ENCODE assay signal across 29 cellular contexts in the genomic region with DNA sequence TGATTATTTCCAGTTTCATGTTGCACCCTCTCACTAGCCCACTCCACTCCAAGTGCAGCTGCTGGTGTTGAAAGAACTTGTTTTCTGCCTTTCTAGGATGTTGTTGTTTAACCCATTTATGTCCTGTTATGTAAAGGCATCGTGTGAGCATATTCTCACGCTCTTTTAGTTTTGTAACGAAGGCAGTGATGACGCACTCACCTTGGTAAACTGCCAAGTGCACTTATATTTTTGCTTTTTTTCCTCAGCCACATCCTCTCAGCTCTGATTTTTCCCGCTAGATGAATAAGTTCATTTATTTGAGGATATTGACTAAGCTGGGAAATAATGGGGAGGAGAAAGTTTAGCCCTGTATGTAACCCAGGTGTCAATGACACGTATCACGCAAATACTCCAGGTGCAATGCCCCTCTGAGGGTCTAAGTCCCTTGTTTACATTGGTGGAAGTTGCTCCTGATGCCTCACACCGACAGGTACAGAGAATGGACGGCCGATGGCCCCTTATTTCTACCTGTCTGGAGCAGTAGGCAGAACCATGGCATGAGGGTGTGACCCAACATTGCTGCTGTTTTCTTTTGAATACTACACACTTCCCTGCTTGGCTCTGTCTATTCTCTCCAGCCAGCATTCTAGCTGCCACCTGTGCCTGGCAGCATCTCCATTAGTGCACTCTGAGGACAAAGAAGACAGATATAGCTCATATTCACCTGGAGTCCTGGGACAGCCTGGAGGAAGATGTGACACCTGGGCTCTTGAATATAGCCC.
DNase-seq lines count a peak whose midpoint lies in the region; ATAC-seq, FAIRE-seq and TF ChIP-seq lines count a peak whose summit lies in the region.
"Had no signal": no experiment of that assay in that cellular context is flagged by ENCODE, and none has a peak within 500 bp of the region (broad histone marks: within the 10 kb centered on the region; RNA-seq: fewer than 3 reads in every experiment).

No MANE protein-coding gene starts in this region.

- no peak overlapping the region for H4K91ac ChIP-seq in IMR-90 (ENCODE audit: insufficient read depth, low read depth, low read length)

- H3K4me3 ChIP-seq in IMR-90 (ENCODE audit: insufficient read depth, low read depth, low read length) (no peak overlapping the region), cardiac fibroblast (replicated peaks in 1 of 2; ENCODE audit: low read depth in 2 of 2, low read length in 2 of 2) (no peak overlapping the region)
- H3K4me3 ChIP-seq: BLaER1 treated with 17β-estradiol and CSF1 and Interleukin-3, amounts not matched to agents 10 nM and 100 nM; heart left ventricle; lower lobe of right lung; right lobe of liver; testis; uterus had no signal

- H3K14ac ChIP-seq in IMR-90 (replicated peaks; ENCODE audit: low read depth, low read length) = no peak overlapping the region

- no TSS peak for BruUV-seq in IMR-90 (replicated peaks; lab: Mats Ljungman, UMichigan)

- dilution Hi-C loops in IMR-90 (cut with HindIII; ENCODE audit: low sequenced_read_pairs, unreplicated experiment) = no loop called here

- H3K9me1 ChIP-seq in IMR-90 (ENCODE audit: insufficient read depth, low read length) = no peaks in the 10 kb centered on the region

- peaks cover 12% of the 10 kb centered on the region for H3K9me3 ChIP-seq in IMR-90 (ENCODE audit: control insufficient read depth, insufficient read depth, low read length)
- H3K9me3 ChIP-seq: BLaER1 treated with 17β-estradiol and CSF1 and Interleukin-3, amounts not matched to agents 10 nM and 100 nM; heart left ventricle; lower lobe of right lung; right lobe of liver; testis; uterus had no signal

- H3K56ac ChIP-seq in IMR-90 (ENCODE audit: extremely low read depth, insufficient read depth, low read length) = no peak overlapping the region

- TF ChIP-seq RAD21 in IMR-90 (IDR thresholded peaks at IDR 0.05; ENCODE audit: low read length) = no peak

- H3K9ac ChIP-seq in IMR-90 (ENCODE audit: low read depth, low read length) = no peak overlapping the region
- H3K9ac ChIP-seq: BLaER1 treated with 17β-estradiol and CSF1 and Interleukin-3, amounts not matched to agents 10 nM and 100 nM had no signal

- H4K5ac ChIP-seq in IMR-90 (ENCODE audit: low read depth, low read length) = no peak overlapping the region

- TF ChIP-seq POLR2A in IMR-90 (IDR thresholded peaks at IDR 0.05; ENCODE audit: low read depth, low read length) = no peak

- H3K4me2 ChIP-seq in IMR-90 (ENCODE audit: low read depth, low read length) = no peak overlapping the region
- H3K4me2 ChIP-seq: BLaER1 treated with 17β-estradiol and CSF1 and Interleukin-3, amounts not matched to agents 10 nM and 100 nM had no signal

- intact Hi-C loops in IMR-90 (cut with micrococcal nuclease) = no loop called here

- H3K4ac ChIP-seq in IMR-90 (ENCODE audit: low read depth, low read length) = no peak overlapping the region

- no peak overlapping the region for H2BK20ac ChIP-seq in IMR-90 (ENCODE audit: low read depth, low read length)

- no peak overlapping the region for H3K27ac ChIP-seq in IMR-90 (ENCODE audit: insufficient read depth, low read length)
- H3K27ac ChIP-seq: BLaER1 treated with 17β-estradiol and CSF1 and Interleukin-3, amounts not matched to agents 10 nM and 100 nM; heart left ventricle; lower lobe of right lung; right lobe of liver; testis; uterus had no signal

- H4K8ac ChIP-seq in IMR-90 (ENCODE audit: low read depth in 2 of 2, low read length in 2 of 2) = no peak overlapping the region

- no peaks in the 10 kb centered on the region for H3K36me3 ChIP-seq in IMR-90 (ENCODE audit: control insufficient read depth, insufficient read depth, low read length)
- H3K36me3 ChIP-seq: BLaER1 treated with 17β-estradiol and CSF1 and Interleukin-3, amounts not matched to agents 10 nM and 100 nM; heart left ventricle; lower lobe of right lung; right lobe of liver; uterus had no signal

- H2AK9ac ChIP-seq in IMR-90 (replicated peaks; ENCODE audit: low read depth, low read length, poor library complexity) = no peak overlapping the region

- H2BK5ac ChIP-seq in IMR-90 (ENCODE audit: low read depth, low read length, poor library complexity, severe bottlenecking) = no peak overlapping the region

- H4K20me1 ChIP-seq in IMR-90 (ENCODE audit: insufficient read depth, low read length) = no peaks in the 10 kb centered on the region
- H4K20me1 ChIP-seq: BLaER1 treated with 17β-estradiol and CSF1 and Interleukin-3, amounts not matched to agents 10 nM and 100 nM had no signal

- no peak overlapping the region for H2AK5ac ChIP-seq in IMR-90 (ENCODE audit: low read depth, low read length)

- TF ChIP-seq CTCF in IMR-90 (conservative IDR thresholded peaks at IDR 0.05; ENCODE audit: low read depth, low read length) (no peak), cardiac fibroblast (IDR thresholded peaks at IDR 0.05; ENCODE audit: low read depth, low read length) (no peak)

- no peaks in the 10 kb centered on the region for H3K27me3 ChIP-seq in IMR-90 (ENCODE audit: control insufficient read depth, insufficient read depth, low read length)
- H3K27me3 ChIP-seq: BLaER1 treated with 17β-estradiol and CSF1 and Interleukin-3, amounts not matched to agents 10 nM and 100 nM; heart left ventricle; right lobe of liver; testis; uterus had no signal

- CTCF ChIA-PET in IMR-90 (lab: Yijun Ruan, JAX) = no interaction called here

- no peak for ATAC-seq in IMR-90 (ENCODE audit: low read depth)
- no peak for ATAC-seq in HG03571 (IDR thresholded peaks at IDR 0.05; ENCODE audit: unreplicated experiment)
- ATAC-seq: activated naive CD4-positive, alpha-beta T cell treated with anti-CD3 and anti-CD28 coated beads, Interleukin-2, amount 50 U/mL, for 72 hours; activated T-helper 17 cell treated with anti-CD3 and anti-CD28 coated beads, Interleukin-2, amount 50 U/mL, for 72 hours; heart left ventricle; lower lobe of right lung; right lobe of liver had no signal

- H3K18ac ChIP-seq in IMR-90 (ENCODE audit: low read depth, low read length) = no peak overlapping the region

- no peak overlapping the region for H2BK120ac ChIP-seq in IMR-90 (ENCODE audit: low read depth, low read length)

- 39% methylated on average over 2 of the region's 10 CpGs; no CpG with 5 or more reads in 1 of the 2 experiments for WGBS in IMR-90 (ENCODE audit: extremely low coverage in 2 of 2, insufficient read length in 1 of 2), 2 experiments

- POLR2A ChIA-PET in IMR-90 (lab: Charles Lee; ENCODE audit: unreplicated experiment) = no interaction called here

- H2AFZ ChIP-seq in IMR-90 (replicated peaks; ENCODE audit: low read length, poor library complexity) = no peak overlapping the region

- in situ Hi-C loops in IMR-90 (cut with MboI; ENCODE audit: low sequenced_read_pairs) = no loop called here

- no peak overlapping the region for H2BK15ac ChIP-seq in IMR-90 (ENCODE audit: low read depth, low read length)

- no peak for FAIRE-seq in urothelium cell line (lab: Jason Lieb, UNC)
- FAIRE-seq: G401.6 had no signal

- no peaks in the 10 kb centered on the region for H3K79me1 ChIP-seq in IMR-90 (ENCODE audit: low read depth in 1 of 2, low read length in 2 of 2)

- DNase-seq in SHP77 treated with DMSO at 0.1 percent for 48 hours (lab: John Stamatoyannopoulos, UW) = peak; percentile 13
- DNase-seq in SHP77 (lab: John Stamatoyannopoulos, UW) = no peak
- peak; percentile 9 for DNase-seq in IMR-90
- peak; percentile 1 to 56 for DNase-seq in cardiac fibroblast (ENCODE audit: low read depth in 2 of 2)
- DNase-seq in urothelium cell line (ENCODE audit: low spot score) = peak; percentile 17
- DNase-seq in NCI-H2196 (lab: John Stamatoyannopoulos, UW; ENCODE audit: unreplicated experiment) = no peak
- no peak for DNase-seq in NCI-H69 (lab: John Stamatoyannopoulos, UW)
- DNase-seq: activated CD8-positive, alpha-beta memory T cell treated with anti-CD3 and anti-CD28 coated beads, Interleukin-2, amount 50 U/mL, for 48 hours; aorta; central memory CD4-positive, alpha-beta T cell; heart left ventricle; KG1; kidney glomerular epithelial cell; lower lobe of right lung; MV-4-11; NCI-H1694; NCI-H446; posterior cingulate gyrus; right lobe of liver; stimulated activated CD4-positive, alpha-beta T cell treated with anti-CD3 and anti-CD28 coated beads, Interleukin-4, amount 100 ng/mL, for 4 hours; stimulated activated naive CD4-positive, alpha-beta T cell; T-helper 9 cell; testis; uterus had no signal

- no peak overlapping the region for H3K23ac ChIP-seq in IMR-90 (ENCODE audit: low read depth, low read length)

- no peaks in the 10 kb centered on the region for H3K4me1 ChIP-seq in IMR-90 (ENCODE audit: control insufficient read depth, insufficient read depth, low read length)
- H3K4me1 ChIP-seq: right lobe of liver, testis, uterus had no signal

TF ChIP-seq in IMR-90, 13 proteins besides CTCF, POLR2A, EP300 and RAD21:
- no peak for TF ChIP-seq CEBPB (IDR thresholded peaks at IDR 0.05; ENCODE audit: low read depth, low read length)
- TF ChIP-seq CHD1 (IDR thresholded peaks at IDR 0.05; ENCODE audit: low read depth, low read length) = no peak
- TF ChIP-seq, protein P1, sequence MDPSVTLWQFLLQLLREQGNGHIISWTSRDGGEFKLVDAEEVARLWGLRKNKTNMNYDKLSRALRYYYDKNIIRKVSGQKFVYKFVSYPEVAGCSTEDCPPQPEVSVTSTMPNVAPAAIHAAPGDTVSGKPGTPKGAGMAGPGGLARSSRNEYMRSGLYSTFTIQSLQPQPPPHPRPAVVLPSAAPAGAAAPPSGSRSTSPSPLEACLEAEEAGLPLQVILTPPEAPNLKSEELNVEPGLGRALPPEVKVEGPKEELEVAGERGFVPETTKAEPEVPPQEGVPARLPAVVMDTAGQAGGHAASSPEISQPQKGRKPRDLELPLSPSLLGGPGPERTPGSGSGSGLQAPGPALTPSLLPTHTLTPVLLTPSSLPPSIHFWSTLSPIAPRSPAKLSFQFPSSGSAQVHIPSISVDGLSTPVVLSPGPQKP (IDR thresholded peaks at IDR 0.05; ENCODE audit: borderline replicate concordance, low read depth, low read length) = no peak
- no peak for TF ChIP-seq RCOR1 (IDR thresholded peaks at IDR 0.05; ENCODE audit: insufficient replicate concordance, low read length)
- TF ChIP-seq MAFK (IDR thresholded peaks at IDR 0.05; ENCODE audit: low read depth, low read length) = no peak
- no peak for TF ChIP-seq FOS (IDR thresholded peaks at IDR 0.05; ENCODE audit: low read depth, low read length)
- TF ChIP-seq NFE2L2 (IDR thresholded peaks at IDR 0.05; ENCODE audit: low read depth, low read length) = no peak
- no peak for TF ChIP-seq RFX5 (IDR thresholded peaks at IDR 0.05; ENCODE audit: low read depth, low read length)
- TF ChIP-seq, protein P2, sequence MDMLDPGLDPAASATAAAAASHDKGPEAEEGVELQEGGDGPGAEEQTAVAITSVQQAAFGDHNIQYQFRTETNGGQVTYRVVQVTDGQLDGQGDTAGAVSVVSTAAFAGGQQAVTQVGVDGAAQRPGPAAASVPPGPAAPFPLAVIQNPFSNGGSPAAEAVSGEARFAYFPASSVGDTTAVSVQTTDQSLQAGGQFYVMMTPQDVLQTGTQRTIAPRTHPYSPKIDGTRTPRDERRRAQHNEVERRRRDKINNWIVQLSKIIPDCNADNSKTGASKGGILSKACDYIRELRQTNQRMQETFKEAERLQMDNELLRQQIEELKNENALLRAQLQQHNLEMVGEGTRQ (IDR thresholded peaks at IDR 0.05; ENCODE audit: low read depth, low read length) = no peak
- no peak for TF ChIP-seq BHLHE40 (IDR thresholded peaks at IDR 0.05; ENCODE audit: low read depth, low read length)

Comparison
In these comparisons a context has a peak if more than half of its experiments do, and no peak if none do; other contexts are left out.
1. DNase-seq: peak in SHP77 treated with DMSO at 0.1 percent for 48 hours (single experiment), IMR-90 (single experiment), cardiac fibroblast (2 of 2) and urothelium cell line (single experiment); none in SHP77 (0 of 2), NCI-H2196 (single experiment) and NCI-H69 (single experiment).